33 cellular contexts compared by ENCODE assay signal in the genomic region with DNA sequence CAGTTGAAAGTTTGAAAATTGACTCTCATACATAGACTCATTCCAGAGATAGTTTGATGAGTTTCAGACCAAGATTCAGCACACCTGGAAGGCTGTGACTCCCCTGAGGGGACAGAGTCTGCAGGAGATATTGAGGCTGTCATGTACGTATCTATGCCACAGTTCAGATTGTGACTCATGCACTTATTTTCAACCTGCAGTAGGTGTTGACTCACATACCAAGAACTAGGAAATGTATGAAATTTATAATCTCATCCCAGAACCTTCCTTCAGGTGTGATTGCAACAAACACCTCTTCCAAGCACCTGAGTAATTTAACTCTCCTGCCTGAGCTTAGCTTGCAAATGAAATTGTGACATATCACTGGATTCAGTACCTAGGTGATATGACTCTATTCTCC.
"Had no signal": no experiment of that assay in that cellular context is flagged by ENCODE, and none has a peak within 500 bp of the region (broad histone marks: within the 10 kb centered on the region; RNA-seq: fewer than 3 reads in every experiment).

No MANE protein-coding gene starts in this region.

- H3K27ac ChIP-seq: adrenal gland, body of pancreas, brain microvascular endothelial cell, breast epithelium, cardiac muscle cell, VCaP had no signal

- DNase-seq: activated B cell treated with CpG ODN at 0.5 μM for 24 hours; activated CD4-positive, alpha-beta memory T cell treated with anti-CD3 and anti-CD28 coated beads for 36 hours; activated CD4-positive, alpha-beta T cell treated with anti-CD3 and anti-CD28 coated beads for 4 hours; activated CD4-positive, alpha-beta T cell treated with anti-CD3 and anti-CD28 coated beads, Interleukin-2, amount 10 ng/mL, durations not matched to agents 24 days and 14 days; activated CD4-positive, alpha-beta T cell treated with anti-CD3 and anti-CD28 coated beads, Interleukin-2, amount 50 U/mL, for 1 hour; activated CD4-positive, alpha-beta T cell treated with anti-CD3 and anti-CD28 coated beads, Interleukin-2, amount 50 U/mL, for 4 hours; activated CD4-positive, CD25-positive, alpha-beta regulatory T cell treated with anti-CD3 and anti-CD28 coated beads, Interleukin-2, amount 50 U/mL, for 72 hours; activated CD8-positive, alpha-beta memory T cell treated with anti-CD3 and anti-CD28 coated beads, Interleukin-2, amount 50 U/mL, for 4 hours; activated CD8-positive, alpha-beta T cell treated with anti-CD3 and anti-CD28 coated beads for 36 hours; activated effector memory CD4-positive, alpha-beta T cell treated with anti-CD3 and anti-CD28 coated beads, Interleukin-2, amount 50 U/mL, for 16 hours; activated gamma-delta T cell treated with Interleukin-2 at 50 U/mL for 16 hours; activated naive CD4-positive, alpha-beta T cell; activated naive CD4-positive, alpha-beta T cell treated with anti-CD3 and anti-CD28 coated beads for 36 hours; activated naive CD4-positive, alpha-beta T cell treated with anti-CD3 and anti-CD28 coated beads, Interleukin-2, amount 50 U/mL, for 16 hours; activated naive CD8-positive, alpha-beta T cell treated with anti-CD3 and anti-CD28 coated beads for 36 hours; activated T-cell treated with anti-CD3 and anti-CD28 coated beads for 4 hours; activated T-cell treated with anti-CD3 and anti-CD28 coated beads, Interleukin-2, amount 50 U/mL, for 1 hour; activated T-cell treated with anti-CD3 and anti-CD28 coated beads, Interleukin-2, amount 50 U/mL, for 4 hours; activated T-cell treated with anti-CD3 and anti-CD28 coated beads, Interleukin-2, amount 50 U/mL, for 72 hours; adrenal gland; amniotic stem cell; aorta; body of pancreas; brain microvascular endothelial cell; cerebellar nuclear complex; T-helper 1 cell; T-helper 2 cell; T-helper 9 cell had no signal

- H3K4me1 ChIP-seq: adrenal gland, body of pancreas, breast epithelium had no signal

- ATAC-seq: activated CD8-positive, alpha-beta T cell treated with anti-CD3 and anti-CD28 coated beads for 36 hours; activated naive CD4-positive, alpha-beta T cell treated with anti-CD3 and anti-CD28 coated beads, Interleukin-2, amount 50 U/mL, for 72 hours; activated T-cell treated with anti-CD3 and anti-CD28 coated beads, Interleukin-2, amount 50 U/mL, for 4 hours; activated T-cell treated with anti-CD3 and anti-CD28 coated beads, Interleukin-2, amount 50 U/mL, for 72 hours; activated T-helper 17 cell treated with anti-CD3 and anti-CD28 coated beads, Interleukin-2, amount 50 U/mL, for 72 hours; body of pancreas had no signal

- H3K27me3 ChIP-seq: adrenal gland, body of pancreas, brain microvascular endothelial cell, breast epithelium, cardiac muscle cell had no signal

- H3K9me3 ChIP-seq: adrenal gland, body of pancreas had no signal

- H3K36me3 ChIP-seq: adrenal gland, brain microvascular endothelial cell, breast epithelium, cardiac muscle cell had no signal

- H3K4me3 ChIP-seq: adrenal gland, body of pancreas, breast epithelium, cardiac muscle cell had no signal
